Comparison of ENCODE assay signal across 8 cellular contexts in genomic region chrX:148609766-148610698, GRCh38.
A peak's percentile ranks its signal among the peaks of the same experiment; 100 is the strongest.
DNase-seq lines count a peak whose midpoint lies in the region; ATAC-seq and TF ChIP-seq lines count a peak whose summit lies in the region.

No MANE protein-coding gene starts in this region.

- no peaks in the 10 kb centered on the region for H3K27me3 Mint-ChIP-seq in activated T-cell treated with anti-CD3 and anti-CD28 coated beads, Interleukin-2, amount 50 U/mL, for 4 hours (ENCODE audit: low read depth)

- H3K27me3 ChIP-seq in ovary, result no peaks in the 10 kb centered on the region

- peaks cover 1% of the 10 kb centered on the region for H3K36me3 Mint-ChIP-seq in activated T-cell treated with anti-CD3 and anti-CD28 coated beads, Interleukin-2, amount 50 U/mL, for 4 hours (ENCODE audit: insufficient read depth)

- no peak overlapping the region for H3K4me3 ChIP-seq in ovary

- TF ChIP-seq POLR2A in ovary (IDR thresholded peaks at IDR 0.05), result no peak

- no peaks in the 10 kb centered on the region for H3K9me3 ChIP-seq in ovary

- no peak for TF ChIP-seq EP300 in ovary (IDR thresholded peaks at IDR 0.05)

- no peak overlapping the region for H3K4me3 Mint-ChIP-seq in activated T-cell treated with anti-CD3 and anti-CD28 coated beads, Interleukin-2, amount 50 U/mL, for 4 hours

- WGBS in ovary, 3 donors, result 62 to 68% (median 63%) methylated on average over 6 of the region's 6 CpGs

- intact Hi-C loops in ovary (cut with DNase I), result no loop called here

- H3K4me1 Mint-ChIP-seq in activated T-cell treated with anti-CD3 and anti-CD28 coated beads, Interleukin-2, amount 50 U/mL, for 4 hours (ENCODE audit: low read depth), result peaks cover 15% of the 10 kb centered on the region

- DNase-seq in DMS153 treated with DMSO at 0.1 percent for 48 hours (lab: John Stamatoyannopoulos, UW; ENCODE audit: unreplicated experiment) (peak; percentile 59), AG08396 (ENCODE audit: low spot score) (no peak), NCI-H2081 (lab: John Stamatoyannopoulos, UW) (no peak), ovary (no peak)
- no peak for DNase-seq in activated T-cell treated with anti-CD3 and anti-CD28 coated beads, Interleukin-2, amount 50 U/mL, for 4 hours
- no peak for DNase-seq in activated effector memory CD4-positive, alpha-beta T cell treated with Interleukin-2 at 50 U/mL for 16 hours

- TF ChIP-seq CTCF in ovary (IDR thresholded peaks at IDR 0.05), result no peak

- peaks cover 4% of the 10 kb centered on the region for H3K9me3 Mint-ChIP-seq in activated T-cell treated with anti-CD3 and anti-CD28 coated beads, Interleukin-2, amount 50 U/mL, for 4 hours

- no peak overlapping the region for H3K27ac ChIP-seq in ovary

- no peaks in the 10 kb centered on the region for H3K36me3 ChIP-seq in ovary

- H3K4me1 ChIP-seq in ovary (ENCODE audit: insufficient read depth), result no peaks in the 10 kb centered on the region

- ATAC-seq in GM19463 (IDR thresholded peaks at IDR 0.05; ENCODE audit: unreplicated experiment), result peak; percentile 67
- peak; percentile 85 for ATAC-seq in HG03432 (IDR thresholded peaks at IDR 0.05; ENCODE audit: unreplicated experiment)
- ATAC-seq in activated T-cell treated with anti-CD3 and anti-CD28 coated beads, Interleukin-2, amount 50 U/mL, for 4 hours, result peak; percentile 78 to 86
